Comparison of ENCODE assay signal across 16 cellular contexts in genomic region chr19:29104605-29105241, GRCh38.
DNase-seq lines count a peak whose midpoint lies in the region; ATAC-seq, FAIRE-seq and TF ChIP-seq lines count a peak whose summit lies in the region.
"Had no signal": no experiment of that assay in that cellular context is flagged by ENCODE, and none has a peak within 500 bp of the region (broad histone marks: within the 10 kb centered on the region; RNA-seq: fewer than 3 reads in every experiment).

No MANE protein-coding gene starts in this region.

- H3K14ac ChIP-seq in H1 (ENCODE audit: insufficient read length) (no peak overlapping the region), trophoblast cell (ENCODE audit: low read length) (no peak overlapping the region)

- no peak overlapping the region for H3K27ac ChIP-seq in HepG2 (ENCODE audit: extremely low read length, insufficient read depth, low read length)
- no peak overlapping the region for H3K27ac ChIP-seq in right lobe of liver
- no peak overlapping the region for H3K27ac ChIP-seq in H1 (ENCODE audit: low read depth, low read length)
- no peak overlapping the region for H3K27ac ChIP-seq in trophoblast cell (ENCODE audit: low read depth, low read length)
- H3K27ac ChIP-seq in stomach = no peak overlapping the region
- H3K27ac ChIP-seq: C4-2B, KMS-11 had no signal

- no peaks in the 10 kb centered on the region for H4K20me1 ChIP-seq in HepG2 (ENCODE audit: insufficient read depth, low read length)
- peaks cover 0 to 3% of the 10 kb centered on the region in 2 experiments for H4K20me1 ChIP-seq in H1 (replicated peaks in 1 of 2; ENCODE audit: control insufficient read depth in 1 of 2, insufficient read depth in 2 of 2, low read length in 2 of 2)

- H2AK5ac ChIP-seq in H1 (ENCODE audit: low read depth, low read length) = no peak overlapping the region
- H2AK5ac ChIP-seq in trophoblast cell (ENCODE audit: low read length) = no peak overlapping the region

- no peak overlapping the region for H2BK5ac ChIP-seq in H1 (ENCODE audit: low read depth, low read length)
- H2BK5ac ChIP-seq in trophoblast cell (ENCODE audit: low read depth, low read length, poor library complexity) = no peak overlapping the region

- H3K4me3 ChIP-seq in HepG2 (replicated peaks in 1 of 3; ENCODE audit: insufficient read depth in 1 of 3, low read depth in 2 of 3, low read length in 3 of 3) (no peak overlapping the region), right lobe of liver (no peak overlapping the region), H1 (ENCODE audit: extremely low read depth in 1 of 4, insufficient read depth in 2 of 4, low read depth in 3 of 4, low read length in 4 of 4) (no peak overlapping the region), trophoblast cell (ENCODE audit: low read depth, low read length) (peak overlapping the region; percentile 55), stomach (no peak overlapping the region)

- no peak overlapping the region for H4K5ac ChIP-seq in H1 (ENCODE audit: insufficient read length, low read depth, low read length)

- H2AFZ ChIP-seq in HepG2 (ENCODE audit: low read length) (no peak overlapping the region), H1 (ENCODE audit: low read length) (no peak overlapping the region), trophoblast cell (ENCODE audit: insufficient read depth, low read length, poor library complexity) (no peak overlapping the region)

- H3K4me1 ChIP-seq in HepG2 (ENCODE audit: insufficient read depth, low read length) = no peaks in the 10 kb centered on the region
- H3K4me1 ChIP-seq in right lobe of liver = no peaks in the 10 kb centered on the region
- peaks cover 0 to 3% (median under 1%) of the 10 kb centered on the region in 4 experiments; a peak in 2 of 7 replicates for H3K4me1 ChIP-seq in H1 (replicated peaks in 1 of 4; ENCODE audit: control insufficient read depth in 3 of 4, insufficient read depth in 4 of 4, low read length in 3 of 4)
- no peaks in the 10 kb centered on the region for H3K4me1 ChIP-seq in trophoblast cell (ENCODE audit: control insufficient read depth in 1 of 2, insufficient read depth in 2 of 2, low read length in 2 of 2)
- H3K4me1 ChIP-seq in stomach = no peaks in the 10 kb centered on the region
- H3K4me1 ChIP-seq: BE2C had no signal

- no peaks in the 10 kb centered on the region for H3K27me3 ChIP-seq in HepG2 (ENCODE audit: control insufficient read depth in 1 of 2, insufficient read depth in 2 of 2, low read length in 2 of 2)
- no peaks in the 10 kb centered on the region for H3K27me3 ChIP-seq in right lobe of liver
- no peaks in the 10 kb centered on the region for H3K27me3 ChIP-seq in H1 (replicated peaks in 1 of 4; ENCODE audit: control insufficient read depth in 3 of 4, extremely low read depth in 1 of 4, insufficient read depth in 3 of 4, low read length in 3 of 4)
- no peaks in the 10 kb centered on the region for H3K27me3 ChIP-seq in trophoblast cell (ENCODE audit: insufficient read depth, low read length)
- peaks cover 0 to 8% (median 0%) of the 10 kb centered on the region in 3 donors for H3K27me3 ChIP-seq in stomach
- H3K27me3 ChIP-seq: BE2C had no signal

- H3K79me2 ChIP-seq in HepG2 (ENCODE audit: insufficient read depth, low read length) (no peaks in the 10 kb centered on the region), H1 (ENCODE audit: control insufficient read depth in 1 of 2, insufficient read depth in 2 of 2, low read length in 2 of 2) (no peaks in the 10 kb centered on the region), trophoblast cell (ENCODE audit: control insufficient read depth, insufficient read depth, low read length, poor library complexity) (no peaks in the 10 kb centered on the region)

- no peaks in the 10 kb centered on the region; the same call in 1 of the 2 replicates for H3K79me1 ChIP-seq in H1 (ENCODE audit: low read depth, low read length)
- H3K79me1 ChIP-seq in trophoblast cell (ENCODE audit: low read length) = no peaks in the 10 kb centered on the region

- H2BK15ac ChIP-seq in H1 (ENCODE audit: low read length) = 0 out of 2 replicates have a peak overlapping the region, but pooled peaks have one; percentile 19

- H3K4me2 ChIP-seq in HepG2 (ENCODE audit: low read depth, low read length) (no peak overlapping the region), H1 (ENCODE audit: insufficient read depth in 1 of 2, low read depth in 2 of 2, low read length in 2 of 2) (no peak overlapping the region), trophoblast cell (ENCODE audit: low read length) (no peak overlapping the region)
- H3K4me2 ChIP-seq: KMS-11 had no signal

- H3K4ac ChIP-seq in H1 (replicated peaks; ENCODE audit: insufficient read length, low read depth, low read length) (peak overlapping the region; percentile 33), trophoblast cell (ENCODE audit: low read depth, low read length) (no peak overlapping the region)

- TF ChIP-seq RAD21 in HepG2 (CRISPR knock-in tag; IDR thresholded peaks at IDR 0.05) = no peak
- TF ChIP-seq RAD21 in H1 (IDR thresholded peaks at IDR 0.05 in 1 of 2, conservative IDR thresholded peaks at IDR 0.05 in 1 of 2; ENCODE audit: low read depth in 2 of 2, low read length in 2 of 2) = no peak

- no peak for TF ChIP-seq CTCF in HepG2 (CRISPR knock-in tag; IDR thresholded peaks at IDR 0.05)
- no peak for TF ChIP-seq CTCF in right lobe of liver (IDR thresholded peaks at IDR 0.05)
- TF ChIP-seq CTCF in H1 (IDR thresholded peaks at IDR 0.05; ENCODE audit: control extremely low read depth in 1 of 3, insufficient read depth in 1 of 3, low read depth in 1 of 3, low read length in 3 of 3) = no peak
- no peak for TF ChIP-seq CTCF in stomach (IDR thresholded peaks at IDR 0.05)
- TF ChIP-seq CTCF in GM10248 (IDR thresholded peaks at IDR 0.05; ENCODE audit: control extremely low read depth, extremely low read depth, low read depth, missing control alignments) = no peak

- H3K23ac ChIP-seq in H1 (ENCODE audit: insufficient read length) (no peak overlapping the region), trophoblast cell (ENCODE audit: low read length) (peak overlapping the region; percentile 11)

- no peak overlapping the region for H4K8ac ChIP-seq in H1 (ENCODE audit: extremely low read depth, insufficient read depth, low read length)
- no peak overlapping the region for H4K8ac ChIP-seq in trophoblast cell (ENCODE audit: low read depth, low read length)

- FAIRE-seq in HepG2 (lab: Jason Lieb, UNC) (peak; percentile 42), H1 (lab: Jason Lieb, UNC) (peak; percentile 85)
- FAIRE-seq: GM12892, GM19239 had no signal

- H3K36me3 ChIP-seq in HepG2 (replicated peaks in 1 of 2; ENCODE audit: control insufficient read depth in 1 of 2, insufficient read depth in 2 of 2, low read length in 2 of 2) = no peaks in the 10 kb centered on the region
- no peaks in the 10 kb centered on the region for H3K36me3 ChIP-seq in right lobe of liver
- H3K36me3 ChIP-seq in H1 (ENCODE audit: control insufficient read depth in 2 of 4, insufficient read depth in 4 of 4, low read length in 3 of 4) = no peaks in the 10 kb centered on the region
- no peaks in the 10 kb centered on the region for H3K36me3 ChIP-seq in trophoblast cell (ENCODE audit: control insufficient read depth in 1 of 2, insufficient read depth in 2 of 2, low read length in 2 of 2)
- no peaks in the 10 kb centered on the region for H3K36me3 ChIP-seq in stomach
- H3K36me3 ChIP-seq: BE2C had no signal

- no peak overlapping the region for H3K18ac ChIP-seq in H1 (ENCODE audit: extremely low read depth, low read length)
- H3K18ac ChIP-seq in trophoblast cell (ENCODE audit: low read length) = no peak overlapping the region

- ATAC-seq in HepG2 (no peak), right lobe of liver (no peak)
- ATAC-seq: HCT116 had no signal

- POLR2A ChIA-PET in HepG2 (lab: Yijun Ruan, JAX) = no interaction called here
- POLR2A ChIA-PET in H1 (lab: Charles Lee; ENCODE audit: partially characterized antibody) = interaction anchor here (1.0 kb wide), 1 partner anchor 15 kb away, joined by 3 read pairs; no protein-coding TSS in a partner anchor
- POLR2A ChIA-PET in GM10248 (lab: Yijun Ruan, JAX) = no interaction called here

- H3K9ac ChIP-seq in HepG2 (ENCODE audit: insufficient read depth, low read depth, low read length) (no peak overlapping the region), H1 (replicated peaks in 1 of 4; ENCODE audit: extremely low read depth in 1 of 4, low read depth in 3 of 4, low read length in 3 of 4) (no peak overlapping the region), trophoblast cell (ENCODE audit: low read length) (peak overlapping the region; percentile 19)
- H3K9ac ChIP-seq: KMS-11 had no signal

- peak overlapping the region; percentile 47 for H2BK120ac ChIP-seq in H1 (replicated peaks; ENCODE audit: low read depth, low read length)
- H2BK120ac ChIP-seq in trophoblast cell (ENCODE audit: insufficient read depth, low read length, poor library complexity) = no peak overlapping the region

- BruUV-seq in HepG2 (replicated peaks; lab: Mats Ljungman, UMichigan) = no TSS peak

- CTCF ChIA-PET in HepG2 (lab: Yijun Ruan, JAX; ENCODE audit: low intra/inter-chr PET ratio, low total read pairs) = no interaction called here
- CTCF ChIA-PET in H1 (lab: Charles Lee; ENCODE audit: partially characterized antibody) = interaction anchor here (0.7 to 7.0 kb wide), 5 partner anchors 13 to 89 kb away, joined by 3 to 54 read pairs (median 4); no protein-coding TSS in a partner anchor
- CTCF ChIA-PET in GM10248 (lab: Yijun Ruan, JAX) = no interaction called here

- DNase-seq in HepG2 (ENCODE audit: low spot score) (no peak), right lobe of liver (no peak), H1 (ENCODE audit: low read depth in 1 of 2, low spot score in 2 of 2) (no peak), trophoblast cell (no peak), stomach (no peak), ACHN (no peak), GM10248 (ENCODE audit: extremely low spot score) (no peak)
- DNase-seq: 8988T; BE2C; CD4-positive, alpha-beta memory T cell; DMS79 had no signal

- H3K56ac ChIP-seq in H1 (replicated peaks; ENCODE audit: insufficient read length, low read depth, low read length) = no peak overlapping the region

- TF ChIP-seq POLR2A in HepG2 (IDR thresholded peaks at IDR 0.05; ENCODE audit: insufficient read depth in 1 of 2, low read depth in 2 of 2, low read length in 2 of 2) (no peak), right lobe of liver (IDR thresholded peaks at IDR 0.05) (no peak), H1 (IDR thresholded peaks at IDR 0.05; ENCODE audit: control extremely low read depth in 1 of 2, low read depth in 2 of 2, low read length in 2 of 2) (no peak), stomach (IDR thresholded peaks at IDR 0.05) (no peak)

- no peak for TF ChIP-seq EP300 in HepG2 (IDR thresholded peaks at IDR 0.05; ENCODE audit: low read depth in 2 of 2, low read length in 2 of 2)
- TF ChIP-seq EP300 in HepG2 (CRISPR knock-in tag; IDR thresholded peaks at IDR 0.05; ENCODE audit: borderline replicate concordance) = no peak
- no peak for TF ChIP-seq EP300 in H1 (IDR thresholded peaks at IDR 0.05; ENCODE audit: borderline replicate concordance in 1 of 2, low read depth in 2 of 2, low read length in 2 of 2)
- no peak for TF ChIP-seq EP300 in stomach (IDR thresholded peaks at IDR 0.05)

- intact Hi-C loops in HepG2 (cut with micrococcal nuclease; ENCODE audit: unreplicated experiment) = no loop called here
- intact Hi-C loops in right lobe of liver (cut with DNase I) = no loop called here
- intact Hi-C loops in stomach (cut with DNase I; ENCODE audit: low total_unique reads) = no loop called here

- H4K12ac ChIP-seq in trophoblast cell (ENCODE audit: low read depth, low read length) = no peak overlapping the region

- no peak overlapping the region for H2BK20ac ChIP-seq in H1 (ENCODE audit: low read length)

- H3K9me3 ChIP-seq in HepG2 (ENCODE audit: low read length) (peaks cover 50% of the 10 kb centered on the region), right lobe of liver (no peaks in the 10 kb centered on the region), H1 (ENCODE audit: insufficient read depth in 2 of 2, low read depth in 1 of 2, low read length in 1 of 2) (no peaks in the 10 kb centered on the region), trophoblast cell (ENCODE audit: insufficient read depth, low read depth, low read length) (peaks cover 7% of the 10 kb centered on the region), stomach (peaks cover 0 to 10% (median 2%) of the 10 kb centered on the region in 4 donors)
- H3K9me3 ChIP-seq: BE2C had no signal

- 50% methylated on average over 10 of the region's 10 CpGs for WGBS in HepG2 (ENCODE audit: low lambda C conversion rate)
- WGBS in right lobe of liver (ENCODE audit: insufficient coverage, low coverage, low lambda C conversion rate, missing lambda C conversion rate) = 65% methylated on average over 4 of the region's 10 CpGs
- 89% methylated on average over 10 of the region's 10 CpGs; no CpG with 5 or more reads in 1 of the 2 experiments for WGBS in H1 (ENCODE audit: extremely low coverage in 1 of 2, insufficient coverage in 1 of 2, insufficient read length in 1 of 2, insufficient replicate concordance in 2 of 2, low coverage in 1 of 2, low lambda C conversion rate in 2 of 2, missing lambda C conversion rate in 1 of 2), 2 experiments
- WGBS in trophoblast cell (ENCODE audit: extremely low coverage, insufficient coverage, insufficient read length) = no CpG with 5 or more reads among the region's 10 CpGs
- 81 to 97% (median 94%) methylated on average over 9 to 10 of the region's 10 CpGs for WGBS in stomach, 5 donors

- H2BK12ac ChIP-seq in H1 (ENCODE audit: low read depth, low read length) (peak overlapping the region; percentile 19; the same call in 1 of the 2 replicates), trophoblast cell (ENCODE audit: low read length) (no peak overlapping the region)

- H4K91ac ChIP-seq in H1 (replicated peaks; ENCODE audit: insufficient read length, low read length) (peak overlapping the region; percentile 68), trophoblast cell (ENCODE audit: low read depth, low read length) (no peak overlapping the region)

- H3K23me2 ChIP-seq in H1 (ENCODE audit: low read depth, low read length) = no peaks in the 10 kb centered on the region

- in situ Hi-C loops in HepG2 (cut with HindIII; ENCODE audit: extremely low pct_ligation_motif_present, low pct_unique_long_range_greater_than_20kb) (no loop called here), ACHN (cut with HindIII; ENCODE audit: low pct_ligation_motif_present, low pct_unique_long_range_greater_than_20kb, low sequenced_read_pairs) (no loop called here)
